ENCODE assay signal across 7 cellular contexts in the genomic region with DNA sequence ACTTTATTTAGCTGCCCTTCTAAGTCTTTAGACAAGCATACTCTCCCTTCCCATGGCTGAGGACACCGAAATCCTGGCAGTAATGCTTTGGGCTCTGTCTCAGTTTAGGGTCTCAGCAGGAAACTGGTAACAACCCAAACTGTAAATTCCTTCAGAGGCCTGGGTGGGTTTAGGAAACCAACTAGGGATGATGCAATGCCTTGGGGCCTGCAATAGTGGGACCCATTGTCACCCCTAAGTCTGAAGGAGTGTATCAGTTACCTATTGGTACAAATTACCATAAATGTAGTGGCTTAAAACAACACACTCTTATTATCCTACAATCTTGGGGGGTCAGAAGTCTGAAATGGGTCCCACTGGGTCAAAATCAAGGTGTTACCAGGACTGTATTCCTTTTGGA. TPM values are rescaled to one million over a fixed set of nuclear protein-coding genes. Genes with fewer than 3 reads are reported as not detected.
"Had no signal": no experiment of that assay in that cellular context is flagged by ENCODE, and none has a peak within 500 bp of the region (broad histone marks: within the 10 kb centered on the region; RNA-seq: fewer than 3 reads in every experiment).

No MANE protein-coding gene starts in this region.

- H3K27ac Mint-ChIP-seq: IgD-negative memory B cell had no signal

- H3K4me3 Mint-ChIP-seq: IgD-negative memory B cell had no signal

- H3K4me3 ChIP-seq: K562 had no signal

- ATAC-seq: K562 had no signal

- H3K27ac ChIP-seq: HL-60 had no signal

- FAIRE-seq: HTR-8/SVneo, K562 had no signal

- DNase-seq: IMR-90, KBM-7, KG1 had no signal

- H3K36me3 Mint-ChIP-seq: IgD-negative memory B cell had no signal

- H3K4me1 Mint-ChIP-seq: IgD-negative memory B cell had no signal

RNA-seq across cellular contexts. Expression of a gene that starts 36.0 kb away (rescaled TPM):
- polyA plus RNA-seq: IgD-negative memory B cell had no signal
